Comparison of ENCODE assay signal across 20 cellular contexts in the genomic region with DNA sequence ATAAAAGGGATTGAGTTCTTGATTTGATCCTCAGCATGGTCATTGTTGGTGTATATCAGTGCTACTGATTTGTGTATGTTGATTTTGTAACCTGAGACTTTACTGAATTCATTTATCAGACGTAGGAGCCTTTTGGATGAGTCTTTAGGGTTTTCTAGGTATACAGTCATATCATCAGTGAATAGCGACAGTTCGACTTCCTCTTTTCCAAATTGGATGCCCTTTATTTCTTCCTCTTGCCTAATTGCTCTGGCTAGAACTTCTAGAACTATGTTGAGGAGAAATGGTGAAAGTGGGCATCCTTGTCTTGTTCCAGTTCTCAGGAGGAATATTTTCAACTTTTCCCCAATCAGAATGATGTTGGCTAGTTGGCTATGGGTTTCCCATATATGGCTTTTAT.
"Had no signal": no experiment of that assay in that cellular context is flagged by ENCODE, and none has a peak within 500 bp of the region (broad histone marks: within the 10 kb centered on the region; RNA-seq: fewer than 3 reads in every experiment).

No MANE protein-coding gene starts in this region.

- H3K4me3 ChIP-seq: coronary artery, heart left ventricle, psoas muscle, right atrium auricular region, thyroid gland, upper lobe of right lung had no signal

- H3K27me3 ChIP-seq: heart left ventricle, right atrium auricular region, thyroid gland, upper lobe of right lung had no signal

- H3K4me1 Mint-ChIP-seq: activated naive CD4-positive, alpha-beta T cell treated with anti-CD3 and anti-CD28 coated beads, Interleukin-2, amount 10 ng/mL, durations not matched to agents 7 days and 5 days; activated naive CD8-positive, alpha-beta T cell treated with anti-CD3 and anti-CD28 coated beads, Interleukin-2, amount 50 U/mL, for 24 hours had no signal

- H3K27ac Mint-ChIP-seq: activated naive CD4-positive, alpha-beta T cell treated with anti-CD3 and anti-CD28 coated beads, Interleukin-2, amount 10 ng/mL, durations not matched to agents 7 days and 5 days; activated naive CD8-positive, alpha-beta T cell treated with anti-CD3 and anti-CD28 coated beads, Interleukin-2, amount 50 U/mL, for 24 hours; natural killer cell treated with Interleukin-12 subunit alpha and Interleukin-12 subunit beta and Interleukin-15 and Interleukin-18, amount 100 ng/mL, for 72 hours had no signal

- H3K27ac ChIP-seq: coronary artery, heart left ventricle, psoas muscle, right atrium auricular region, thyroid gland, upper lobe of right lung had no signal

- H3K4me3 Mint-ChIP-seq: activated naive CD4-positive, alpha-beta T cell treated with anti-CD3 and anti-CD28 coated beads, Interleukin-2, amount 10 ng/mL, durations not matched to agents 7 days and 5 days; activated naive CD8-positive, alpha-beta T cell treated with anti-CD3 and anti-CD28 coated beads, Interleukin-2, amount 50 U/mL, for 24 hours; natural killer cell treated with Interleukin-12 subunit alpha and Interleukin-12 subunit beta and Interleukin-15 and Interleukin-18, amount 100 ng/mL, for 72 hours had no signal

- H3K36me3 ChIP-seq: right atrium auricular region, thyroid gland, upper lobe of right lung had no signal

- H3K9me3 ChIP-seq: right atrium auricular region, thyroid gland, upper lobe of right lung had no signal

- ATAC-seq: activated naive CD8-positive, alpha-beta T cell treated with anti-CD3 and anti-CD28 coated beads, Interleukin-2, amount 50 U/mL, for 24 hours; heart left ventricle; left cardiac atrium; psoas muscle; stimulated activated naive CD8-positive, alpha-beta T cell treated with anti-CD3 and anti-CD28 coated beads, Interleukin-15, Interleukin-2, amounts not matched to agents 100 U/mL and 50 U/mL, for 24 hours had no signal

- DNase-seq: activated CD4-positive, alpha-beta T cell treated with anti-CD3 and anti-CD28 coated beads for 4 hours; activated CD4-positive, alpha-beta T cell treated with anti-CD3 and anti-CD28 coated beads, Interleukin-2, amount 50 U/mL, for 48 hours; activated CD4-positive, CD25-positive, alpha-beta regulatory T cell; activated effector memory CD4-positive, alpha-beta T cell treated with anti-CD3 and anti-CD28 coated beads, Interleukin-2, amount 50 U/mL, for 16 hours; activated naive CD4-positive, alpha-beta T cell treated with anti-CD3 and anti-CD28 coated beads, Interleukin-2, amount 10 ng/mL, durations not matched to agents 7 days and 5 days; activated naive CD8-positive, alpha-beta T cell treated with anti-CD3 and anti-CD28 coated beads, Interleukin-2, amount 50 U/mL, for 24 hours; cerebellar nuclear complex; heart left ventricle; islet precursor cell; left cardiac atrium; psoas muscle; stimulated activated CD4-positive, alpha-beta T cell treated with anti-CD3 and anti-CD28 coated beads, Interleukin-12 subunit alpha, Interleukin-12 subunit beta, amount 100 ng/mL, for 4 hours; stimulated activated CD4-positive, alpha-beta T cell treated with anti-CD3 and anti-CD28 coated beads, Interleukin-4, amount 100 ng/mL, for 4 hours; stimulated activated naive CD8-positive, alpha-beta T cell treated with anti-CD3 and anti-CD28 coated beads, Interleukin-15, Interleukin-2, amounts not matched to agents 100 U/mL and 50 U/mL, for 24 hours; T1000; thyroid gland had no signal

- H3K36me3 Mint-ChIP-seq: activated naive CD4-positive, alpha-beta T cell treated with anti-CD3 and anti-CD28 coated beads, Interleukin-2, amount 10 ng/mL, durations not matched to agents 7 days and 5 days had no signal

- H3K27me3 Mint-ChIP-seq: activated naive CD8-positive, alpha-beta T cell treated with anti-CD3 and anti-CD28 coated beads, Interleukin-2, amount 50 U/mL, for 24 hours had no signal

- H3K4me1 ChIP-seq: heart left ventricle, psoas muscle, right atrium auricular region, thyroid gland, upper lobe of right lung had no signal
